20 cellular contexts compared by ENCODE assay signal in genomic region chr10:119203006-119203405, GRCh38. TPM values are rescaled to one million over a fixed set of nuclear protein-coding genes. Genes with fewer than 3 reads are reported as not detected.
A peak's percentile ranks its signal among the peaks of the same experiment; 100 is the strongest.
DNase-seq lines count a peak whose midpoint lies in the region; ATAC-seq and TF ChIP-seq lines count a peak whose summit lies in the region.
"Had no signal": no experiment of that assay in that cellular context is flagged by ENCODE, and none has a peak within 500 bp of the region (broad histone marks: within the 10 kb centered on the region; RNA-seq: fewer than 3 reads in every experiment).

No MANE protein-coding gene starts in this region.

- H3K9ac ChIP-seq in neural progenitor cell = no peak overlapping the region

- H3K79me2 ChIP-seq in neural progenitor cell (ENCODE audit: low read depth) = no peaks in the 10 kb centered on the region

- H3K36me3 Mint-ChIP-seq in endothelial cell (ENCODE audit: low read depth, unreplicated experiment) (peaks cover 5% of the 10 kb centered on the region), neural progenitor cell (no peaks in the 10 kb centered on the region)
- H3K36me3 Mint-ChIP-seq: activated naive CD4-positive, alpha-beta T cell treated with anti-CD3 and anti-CD28 coated beads, Interleukin-2, amount 50 U/mL, for 24 hours had no signal

- peaks cover 4% of the 10 kb centered on the region for H3K27me3 Mint-ChIP-seq in endothelial cell (ENCODE audit: unreplicated experiment)
- H3K27me3 Mint-ChIP-seq in neural progenitor cell (ENCODE audit: insufficient read depth, low read depth) = peaks cover 10% of the 10 kb centered on the region
- H3K27me3 Mint-ChIP-seq: activated naive CD4-positive, alpha-beta T cell treated with anti-CD3 and anti-CD28 coated beads, Interleukin-2, amount 50 U/mL, for 24 hours; CD4-positive, alpha-beta memory T cell had no signal

- peaks cover 14% of the 10 kb centered on the region for H3F3A ChIP-seq in neural progenitor cell (ENCODE audit: low read depth)

- peak; percentile 13 for DNase-seq in DMS153 (lab: John Stamatoyannopoulos, UW)
- DNase-seq in DMS153 treated with DMSO at 0.1 percent for 48 hours (lab: John Stamatoyannopoulos, UW; ENCODE audit: unreplicated experiment) = no peak
- peak; percentile 53 for DNase-seq in LHCN-M2 (ENCODE audit: low read depth)
- DNase-seq in endothelial cell (ENCODE audit: low spot score) = no peak
- no peak for DNase-seq in neural progenitor cell (ENCODE audit: low spot score)
- DNase-seq in activated gamma-delta T cell treated with Interleukin-2 at 50 U/mL for 16 hours = no peak
- no peak for DNase-seq in NCI-H1048 (lab: John Stamatoyannopoulos, UW)
- DNase-seq: CD4-positive, alpha-beta memory T cell; effector memory CD8-positive, alpha-beta T cell; glutamatergic neuron; NCI-H2029 treated with DMSO at 0.1 percent for 48 hours; NCI-H82; psoas muscle; RPMI8226; T-helper 17 cell; testis had no signal

- peaks cover 55% of the 10 kb centered on the region for H3K4me1 Mint-ChIP-seq in endothelial cell (ENCODE audit: unreplicated experiment)
- H3K4me1 Mint-ChIP-seq in neural progenitor cell = peaks cover 34% of the 10 kb centered on the region

- no peak overlapping the region for H3K27ac ChIP-seq in neural progenitor cell
- H3K27ac ChIP-seq: 22Rv1, HL-60, psoas muscle, testis had no signal

- TF ChIP-seq CTCF in endothelial cell (IDR thresholded peaks at IDR 0.05; ENCODE audit: unreplicated experiment) (no peak), neural progenitor cell (IDR thresholded peaks at IDR 0.05) (no peak)

- no peak overlapping the region for H3K4me3 ChIP-seq in neural progenitor cell
- H3K4me3 ChIP-seq: psoas muscle, testis had no signal

- H3K27me3 ChIP-seq in neural progenitor cell = peaks cover 3% of the 10 kb centered on the region
- H3K27me3 ChIP-seq: testis had no signal

- peak overlapping the region; percentile 99 for H3K27ac Mint-ChIP-seq in endothelial cell (ENCODE audit: unreplicated experiment)
- H3K27ac Mint-ChIP-seq in neural progenitor cell = no peak overlapping the region
- H3K27ac Mint-ChIP-seq: activated naive CD4-positive, alpha-beta T cell treated with anti-CD3 and anti-CD28 coated beads, Interleukin-2, amount 50 U/mL, for 24 hours; CD4-positive, alpha-beta memory T cell had no signal

- peak overlapping the region; percentile 39 for H3K4me2 ChIP-seq in neural progenitor cell

- H3K9me3 Mint-ChIP-seq in endothelial cell (ENCODE audit: unreplicated experiment) = no peaks in the 10 kb centered on the region
- no peaks in the 10 kb centered on the region for H3K9me3 Mint-ChIP-seq in neural progenitor cell
- H3K9me3 Mint-ChIP-seq: activated naive CD4-positive, alpha-beta T cell treated with anti-CD3 and anti-CD28 coated beads, Interleukin-2, amount 50 U/mL, for 24 hours; CD4-positive, alpha-beta memory T cell; effector memory CD8-positive, alpha-beta T cell had no signal

- H4K20me1 ChIP-seq in neural progenitor cell (ENCODE audit: low read depth) = no peaks in the 10 kb centered on the region

- H3K36me3 ChIP-seq in neural progenitor cell = no peaks in the 10 kb centered on the region

- H2AFZ ChIP-seq in neural progenitor cell (replicated peaks) = no peak overlapping the region

- H3K4me1 ChIP-seq in neural progenitor cell = peaks cover 15% of the 10 kb centered on the region
- H3K4me1 ChIP-seq: psoas muscle, testis had no signal

- ATAC-seq in GM18502 (IDR thresholded peaks at IDR 0.05; ENCODE audit: poor library complexity, unreplicated experiment) = no peak
- ATAC-seq: effector memory CD8-positive, alpha-beta T cell; psoas muscle; T-helper 17 cell had no signal

- no peaks in the 10 kb centered on the region for H3K9me3 ChIP-seq in neural progenitor cell (ENCODE audit: low read depth)
- H3K9me3 ChIP-seq: psoas muscle, testis had no signal

- H3K4me3 Mint-ChIP-seq in endothelial cell (ENCODE audit: unreplicated experiment) (no peak overlapping the region), neural progenitor cell (no peak overlapping the region)
- H3K4me3 Mint-ChIP-seq: activated naive CD4-positive, alpha-beta T cell treated with anti-CD3 and anti-CD28 coated beads, Interleukin-2, amount 50 U/mL, for 24 hours; CD4-positive, alpha-beta memory T cell; effector memory CD8-positive, alpha-beta T cell; T-helper 17 cell had no signal

RNA-seq across cellular contexts. Expression of gene GRK5, which starts 4.4 kb away (rescaled TPM):
- total RNA-seq in LHCN-M2 (2014; rRNA removed) = 1.5 and 2.4 TPM in 2 replicates
- 2.0 TPM for polyA plus RNA-seq in LHCN-M2 (2012)
- total RNA-seq in endothelial cell (ENCODE audit: unreplicated experiment) = 163 TPM
- 4.3 and 6.2 TPM in 2 replicates for total RNA-seq in neural progenitor cell (ENCODE audit: low replicate concordance)

RNA-seq across cellular contexts. Expression of gene PRDX3, which starts 24.4 kb away (rescaled TPM):
- total RNA-seq in LHCN-M2 (2014; rRNA removed) (248 and 297 TPM in 2 replicates), endothelial cell (ENCODE audit: unreplicated experiment) (93.2 TPM), neural progenitor cell (ENCODE audit: low replicate concordance) (338 and 405 TPM in 2 replicates)
- polyA plus RNA-seq in LHCN-M2 (2012) = 119 TPM

RNA-seq across cellular contexts. Expression of gene SFXN4, which starts 37.5 kb away (rescaled TPM):
- total RNA-seq in LHCN-M2 (2014; rRNA removed) (10.6 and 31.8 TPM in 2 replicates), endothelial cell (ENCODE audit: unreplicated experiment) (19.0 TPM), neural progenitor cell (ENCODE audit: low replicate concordance) (13.2 and 16.7 TPM in 2 replicates)
- polyA plus RNA-seq in LHCN-M2 (2012) = 9.2 TPM

Comparison
In these comparisons a context has a peak if more than half of its experiments do, and no peak if none do; other contexts are left out.
1. DNase-seq: peak in DMS153 (single experiment) and LHCN-M2 (single experiment); none in DMS153 treated with DMSO at 0.1 percent for 48 hours (single experiment), endothelial cell (single experiment), neural progenitor cell (single experiment), activated gamma-delta T cell treated with Interleukin-2 at 50 U/mL for 16 hours (single experiment) and NCI-H1048 (single experiment).
2. RNA of gene GRK5, which starts 4.4 kb away (total RNA-seq): 163 TPM in endothelial cell (single experiment); 4.3 to 6.2 TPM in neural progenitor cell and 1.5 to 2.4 TPM in LHCN-M2; every median in the first group is over 10 times any median in the second.